ENCODE assay signal across 8 cellular contexts in the genomic region with DNA sequence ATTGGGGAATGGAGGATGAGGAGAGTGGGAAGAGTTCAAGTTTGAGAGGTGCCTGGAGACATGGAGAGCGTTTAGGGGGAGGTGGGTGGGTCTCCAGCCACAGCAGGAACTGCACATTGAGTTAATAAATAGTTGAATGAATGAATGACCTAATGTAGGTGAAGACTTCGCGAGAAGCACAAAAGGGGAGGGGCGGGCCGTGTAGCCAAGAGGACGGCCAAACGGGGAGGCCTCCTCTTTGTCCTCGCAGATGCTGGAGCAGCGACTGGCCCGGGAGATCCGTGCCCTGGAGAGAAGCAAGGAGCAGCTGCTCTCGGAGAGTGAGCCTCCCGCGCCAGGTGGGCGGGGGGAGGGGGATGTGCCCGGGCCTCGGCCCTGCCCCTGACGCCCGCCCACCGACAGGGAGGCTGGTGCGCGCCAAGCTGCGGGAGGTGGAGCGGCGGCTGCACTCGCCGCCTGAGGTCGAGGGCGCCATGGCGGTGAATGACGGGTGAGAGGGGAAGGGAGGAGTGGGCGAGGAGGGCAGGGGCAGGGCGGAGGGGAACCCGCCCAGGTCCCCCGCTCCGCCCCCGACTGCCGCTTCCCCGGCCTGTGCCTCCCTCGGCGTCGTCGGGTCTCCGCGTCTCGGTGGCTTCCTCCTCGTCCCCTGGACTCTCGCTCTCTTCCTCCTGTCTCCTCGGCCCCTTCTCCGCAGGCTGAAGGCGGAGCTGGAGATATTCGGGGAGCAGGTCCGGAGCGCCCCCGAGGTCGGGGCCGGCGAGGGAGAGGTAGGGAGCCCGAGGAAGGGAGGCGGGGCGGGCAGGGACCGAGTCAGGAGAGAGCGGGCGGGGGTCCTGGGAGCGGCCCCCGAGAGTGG. TPM values are rescaled to one million over a fixed set of nuclear protein-coding genes. Genes with fewer than 3 reads are reported as not detected.
A peak's percentile ranks its signal among the peaks of the same experiment; 100 is the strongest.
DNase-seq lines count a peak whose midpoint lies in the region; ATAC-seq and TF ChIP-seq lines count a peak whose summit lies in the region.

No MANE protein-coding gene starts in this region.

- no peaks in the 10 kb centered on the region for H3K4me1 ChIP-seq in endocrine pancreas (ENCODE audit: control insufficient read depth, insufficient read depth, low read length)

- intact Hi-C loops in activated CD8-positive, alpha-beta T cell treated with anti-CD3 and anti-CD28 coated beads for 36 hours (cut with micrococcal nuclease) = loop anchor here (2.0 to 10.0 kb wide), 2 partner anchors 21 to 513 kb away; partner anchors contain the start of genes MON1B and NUDT7

- H3K27me3 ChIP-seq in endocrine pancreas (ENCODE audit: control insufficient read depth, insufficient read depth, low read length) = no peaks in the 10 kb centered on the region

- H3K4me3 Mint-ChIP-seq in activated CD8-positive, alpha-beta T cell treated with anti-CD3 and anti-CD28 coated beads for 36 hours = peak overlapping the region; percentile 75
- peak overlapping the region; percentile 81 to 95 (median 90) for H3K4me3 Mint-ChIP-seq in naive thymus-derived CD8-positive, alpha-beta T cell
- peak overlapping the region; percentile 82 to 88 for H3K4me3 Mint-ChIP-seq in stimulated activated naive CD8-positive, alpha-beta T cell treated with anti-CD3 and anti-CD28 coated beads, Interleukin-15, amount 100 ng/mL, for 72 hours

- no peaks in the 10 kb centered on the region for H3K9me3 ChIP-seq in endocrine pancreas (ENCODE audit: control insufficient read depth, low read length)

- H3K4me3 ChIP-seq in endocrine pancreas (ENCODE audit: control insufficient read depth, insufficient read depth, low read length) = no peak overlapping the region

- POLR2A ChIA-PET in activated CD8-positive, alpha-beta T cell treated with anti-CD3 and anti-CD28 coated beads for 36 hours (lab: Charles Lee) = interaction anchor here (0.7 to 1.5 kb wide), 4 partner anchors 9 to 21 kb away, joined by 3 to 4 read pairs (median 4); partner anchors contain the start of gene MON1B
- POLR2A ChIA-PET in naive thymus-derived CD8-positive, alpha-beta T cell (lab: Charles Lee) = interaction anchor here (1.6 to 2.9 kb wide), 2 partner anchors 21 to 1564 kb away, joined by 3 to 16 read pairs; partner anchors contain the start of gene MON1B

- DNase-seq in AG08395 (ENCODE audit: low spot score) = peak; percentile 28
- peak; percentile 87 for DNase-seq in NCI-H510A treated with DMSO at 0.1 percent for 48 hours (lab: John Stamatoyannopoulos, UW)
- DNase-seq in activated CD8-positive, alpha-beta T cell treated with anti-CD3 and anti-CD28 coated beads for 36 hours = peak; percentile 81
- DNase-seq in naive thymus-derived CD8-positive, alpha-beta T cell = peak; percentile 48 to 84 (median 79)
- peak; percentile 71 to 81 for DNase-seq in stimulated activated naive CD8-positive, alpha-beta T cell treated with anti-CD3 and anti-CD28 coated beads, Interleukin-15, amount 100 ng/mL, for 72 hours

- CTCF ChIA-PET in activated CD8-positive, alpha-beta T cell treated with anti-CD3 and anti-CD28 coated beads for 36 hours (lab: Charles Lee) = no interaction called here

- no peaks in the 10 kb centered on the region for H3K36me3 Mint-ChIP-seq in activated CD8-positive, alpha-beta T cell treated with anti-CD3 and anti-CD28 coated beads for 36 hours (ENCODE audit: low read depth)
- H3K36me3 Mint-ChIP-seq in naive thymus-derived CD8-positive, alpha-beta T cell = no peaks in the 10 kb centered on the region

- H3K27me3 Mint-ChIP-seq in activated CD8-positive, alpha-beta T cell treated with anti-CD3 and anti-CD28 coated beads for 36 hours = no peaks in the 10 kb centered on the region
- no peaks in the 10 kb centered on the region for H3K27me3 Mint-ChIP-seq in naive thymus-derived CD8-positive, alpha-beta T cell
- H3K27me3 Mint-ChIP-seq in stimulated activated naive CD8-positive, alpha-beta T cell treated with anti-CD3 and anti-CD28 coated beads, Interleukin-15, amount 100 ng/mL, for 72 hours = no peaks in the 10 kb centered on the region

- no peak for TF ChIP-seq CTCF in activated CD8-positive, alpha-beta T cell treated with anti-CD3 and anti-CD28 coated beads for 36 hours (IDR thresholded peaks at IDR 0.05)

- peak overlapping the region; percentile 54 for H3K27ac Mint-ChIP-seq in activated CD8-positive, alpha-beta T cell treated with anti-CD3 and anti-CD28 coated beads for 36 hours
- H3K27ac Mint-ChIP-seq in naive thymus-derived CD8-positive, alpha-beta T cell = peak overlapping the region; percentile 24 to 92 (median 82)
- H3K27ac Mint-ChIP-seq in stimulated activated naive CD8-positive, alpha-beta T cell treated with anti-CD3 and anti-CD28 coated beads, Interleukin-15, amount 100 ng/mL, for 72 hours = peak overlapping the region; percentile 75 to 89

- ATAC-seq in GM19023 (IDR thresholded peaks at IDR 0.05; ENCODE audit: unreplicated experiment) (peak; percentile 56), HG03159 (IDR thresholded peaks at IDR 0.05; ENCODE audit: unreplicated experiment) (peak; percentile 50)
- peak; percentile 82 for ATAC-seq in activated CD8-positive, alpha-beta T cell treated with anti-CD3 and anti-CD28 coated beads for 36 hours
- ATAC-seq in naive thymus-derived CD8-positive, alpha-beta T cell = peak; percentile 81 to 83
- ATAC-seq in stimulated activated naive CD8-positive, alpha-beta T cell treated with anti-CD3 and anti-CD28 coated beads, Interleukin-15, amount 100 ng/mL, for 72 hours = peak; percentile 81

- no peaks in the 10 kb centered on the region for H3K36me3 ChIP-seq in endocrine pancreas (ENCODE audit: control insufficient read depth, insufficient read depth, low read length)

- H3K9ac ChIP-seq in endocrine pancreas (ENCODE audit: control insufficient read depth, insufficient read depth, low read length) = peak overlapping the region; percentile 60

- H3K9me3 Mint-ChIP-seq in activated CD8-positive, alpha-beta T cell treated with anti-CD3 and anti-CD28 coated beads for 36 hours = no peaks in the 10 kb centered on the region
- no peaks in the 10 kb centered on the region for H3K9me3 Mint-ChIP-seq in naive thymus-derived CD8-positive, alpha-beta T cell
- no peaks in the 10 kb centered on the region for H3K9me3 Mint-ChIP-seq in stimulated activated naive CD8-positive, alpha-beta T cell treated with anti-CD3 and anti-CD28 coated beads, Interleukin-15, amount 100 ng/mL, for 72 hours

- peaks cover 13% of the 10 kb centered on the region for H3K4me1 Mint-ChIP-seq in activated CD8-positive, alpha-beta T cell treated with anti-CD3 and anti-CD28 coated beads for 36 hours (ENCODE audit: low read depth)
- peaks cover 12 to 18% (median 17%) of the 10 kb centered on the region in 4 donors for H3K4me1 Mint-ChIP-seq in naive thymus-derived CD8-positive, alpha-beta T cell
- peaks cover 19% of the 10 kb centered on the region for H3K4me1 Mint-ChIP-seq in stimulated activated naive CD8-positive, alpha-beta T cell treated with anti-CD3 and anti-CD28 coated beads, Interleukin-15, amount 100 ng/mL, for 72 hours

RNA-seq across cellular contexts. Expression of gene SYCE1L, which starts 12.9 kb away (rescaled TPM):
- 1 to 10 TPM; 3.0 to 4.6 TPM for total RNA-seq in activated CD8-positive, alpha-beta T cell treated with anti-CD3 and anti-CD28 coated beads for 36 hours
- total RNA-seq in naive thymus-derived CD8-positive, alpha-beta T cell = 10 to 100 TPM; 12.9 to 22.0 TPM
- 1 to 10 TPM; 1.2 to 8.7 (median 1.8) TPM for polyA plus RNA-seq in naive thymus-derived CD8-positive, alpha-beta T cell

RNA-seq across cellular contexts. Expression of gene MON1B, which starts 21.1 kb away (rescaled TPM):
- total RNA-seq in activated CD8-positive, alpha-beta T cell treated with anti-CD3 and anti-CD28 coated beads for 36 hours = 10 to 100 TPM; 54.3 to 60.5 TPM
- 10 to 100 TPM; 66.2 to 76.9 TPM for total RNA-seq in naive thymus-derived CD8-positive, alpha-beta T cell
- 10 to 100 TPM; 29.0 to 40.7 (median 33.0) TPM for polyA plus RNA-seq in naive thymus-derived CD8-positive, alpha-beta T cell

Comparison
In these comparisons a context has a peak if more than half of its experiments do, and no peak if none do; other contexts are left out.
1. DNase-seq: peak in every context shown above with its lines; median percentile 87 in NCI-H510A treated with DMSO at 0.1 percent for 48 hours; 81 in activated CD8-positive, alpha-beta T cell treated with anti-CD3 and anti-CD28 coated beads for 36 hours; 79 in naive thymus-derived CD8-positive, alpha-beta T cell; 76 in stimulated activated naive CD8-positive, alpha-beta T cell treated with anti-CD3 and anti-CD28 coated beads, Interleukin-15, amount 100 ng/mL, for 72 hours; 28 in AG08395.